9 cellular contexts compared by ENCODE assay signal in genomic region chr1:168408531-168409242, GRCh38.
A peak's percentile ranks its signal among the peaks of the same experiment; 100 is the strongest.
DNase-seq lines count a peak whose midpoint lies in the region; ATAC-seq lines count a peak whose summit lies in the region.
"Had no signal": no experiment of that assay in that cellular context is flagged by ENCODE, and none has a peak within 500 bp of the region (broad histone marks: within the 10 kb centered on the region; RNA-seq: fewer than 3 reads in every experiment).

No MANE protein-coding gene starts in this region.

- peak overlapping the region; percentile 40 to 85 (median 70) for H3K4me3 Mint-ChIP-seq in CD4-positive, alpha-beta memory T cell

- DNase-seq in CD4-positive, alpha-beta memory T cell = peak; percentile 40 to 86 (median 49)
- peak; percentile 45 for DNase-seq in effector CD4-positive, alpha-beta T cell
- peak; percentile 33 to 75 for DNase-seq in stimulated activated CD8-positive, alpha-beta memory T cell treated with anti-CD3 and anti-CD28 coated beads, Interleukin-15, amount 100 ng/mL, for 4 hours (ENCODE audit: low read depth in 2 of 2)
- DNase-seq in NCI-H2081 (lab: John Stamatoyannopoulos, UW) = no peak
- DNase-seq in SIG-M5 (lab: John Stamatoyannopoulos, UW) = no peak
- no peak for DNase-seq in SK-N-DZ (ENCODE audit: low spot score)

- no peaks in the 10 kb centered on the region for H3K27me3 Mint-ChIP-seq in CD4-positive, alpha-beta memory T cell

- H3K4me1 Mint-ChIP-seq in CD4-positive, alpha-beta memory T cell = peaks cover 35 to 58% (median 44%) of the 10 kb centered on the region in 4 donors

- H3K36me3 Mint-ChIP-seq in CD4-positive, alpha-beta memory T cell = peaks cover 0 to 5% of the 10 kb centered on the region in 2 donors

- H3K9me3 ChIP-seq in CD4-positive, alpha-beta memory T cell (ENCODE audit: control insufficient read depth in 1 of 2, low read length in 2 of 2) = no peaks in the 10 kb centered on the region

- no peaks in the 10 kb centered on the region for H3K36me3 ChIP-seq in CD4-positive, alpha-beta memory T cell (ENCODE audit: insufficient read depth, low read length)

- ATAC-seq in HG02678 (IDR thresholded peaks at IDR 0.05; ENCODE audit: unreplicated experiment) = peak; percentile 45
- ATAC-seq in activated CD4-positive, CD25-positive, alpha-beta regulatory T cell treated with anti-CD3 and anti-CD28 coated beads, Interleukin-2, amount 50 U/mL, for 24 hours = peak; percentile 96 to 98

- peaks cover 41% of the 10 kb centered on the region for H3K4me1 ChIP-seq in CD4-positive, alpha-beta memory T cell (ENCODE audit: insufficient read depth, low read length)

- POLR2A ChIA-PET in CD4-positive, alpha-beta memory T cell (lab: Charles Lee; ENCODE audit: partially characterized antibody) = interaction anchor here (0.7 to 3.7 kb wide), 11 partner anchors 10 to 127 kb away, joined by 3 to 33 read pairs (median 4); no protein-coding TSS in a partner anchor

- CTCF ChIA-PET in CD4-positive, alpha-beta memory T cell (lab: Charles Lee; ENCODE audit: partially characterized antibody) = interaction anchor here (1.1 to 2.8 kb wide), 5 partner anchors 15 to 65 kb away, joined by 3 to 19 read pairs (median 4); no protein-coding TSS in a partner anchor

- peak overlapping the region; percentile 17 for H3K27ac ChIP-seq in CD4-positive, alpha-beta memory T cell (ENCODE audit: low read depth, low read length)

- peak overlapping the region; percentile 85 to 95 (median 89) for H3K27ac Mint-ChIP-seq in CD4-positive, alpha-beta memory T cell

- peaks cover 0 to 11% (median 6%) of the 10 kb centered on the region in 8 donors for H3K9me3 Mint-ChIP-seq in CD4-positive, alpha-beta memory T cell

- H3K27me3 ChIP-seq in CD4-positive, alpha-beta memory T cell (ENCODE audit: insufficient read depth, low read length) = no peaks in the 10 kb centered on the region

- H3K4me3 ChIP-seq in CD4-positive, alpha-beta memory T cell (ENCODE audit: low read length in 2 of 2) = no peak overlapping the region
- H3K4me3 ChIP-seq: skin epidermis had no signal

- intact Hi-C loops in CD4-positive, alpha-beta memory T cell (cut with micrococcal nuclease) = loop anchor here (1.0 kb wide), 1 partner anchor 13 kb away; no protein-coding TSS in a partner anchor

Comparison
In these comparisons a context has a peak if more than half of its experiments do, and no peak if none do; other contexts are left out.
1. DNase-seq: peak in CD4-positive, alpha-beta memory T cell (5 of 5), effector CD4-positive, alpha-beta T cell (single experiment) and stimulated activated CD8-positive, alpha-beta memory T cell treated with anti-CD3 and anti-CD28 coated beads, Interleukin-15, amount 100 ng/mL, for 4 hours (2 of 2); none in NCI-H2081 (0 of 2), SIG-M5 (single experiment) and SK-N-DZ (single experiment).